ENCODE assay signal across 15 cellular contexts in genomic region chrX:13499736-13500135, GRCh38.
A peak's percentile ranks its signal among the peaks of the same experiment; 100 is the strongest.
DNase-seq lines count a peak whose midpoint lies in the region.
"Had no signal": no experiment of that assay in that cellular context is flagged by ENCODE, and none has a peak within 500 bp of the region (broad histone marks: within the 10 kb centered on the region; RNA-seq: fewer than 3 reads in every experiment).

No MANE protein-coding gene starts in this region.

- no peak overlapping the region for H3K27ac ChIP-seq in caudate nucleus (ENCODE audit: low read depth, low read length)
- H3K27ac ChIP-seq: HL-60 had no signal

- DNase-seq in NCI-H748 (lab: John Stamatoyannopoulos, UW; ENCODE audit: unreplicated experiment) = peak; percentile 19
- DNase-seq in NCI-H748 treated with DMSO at 0.1 percent for 48 hours (lab: John Stamatoyannopoulos, UW) = no peak
- DNase-seq in NCI-H69 (lab: John Stamatoyannopoulos, UW) = peak; percentile 3
- DNase-seq in caudate nucleus (lab: John Stamatoyannopoulos, UW) = peak in 31 of 61 donors; percentile 0 to 78 (median 6)
- DNase-seq in RKO (ENCODE audit: low spot score) = no peak
- DNase-seq in cerebellar nuclear complex (lab: John Stamatoyannopoulos, UW) = no peak
- DNase-seq in cerebellar cortex (ENCODE audit: low spot score) = no peak
- DNase-seq: ACHN; BE2C; C1 segment of cervical spinal cord; Caco-2; CD4-positive, CD25-positive, alpha-beta regulatory T cell; CD8-positive, alpha-beta memory T cell; IMR-90 had no signal

Comparison
In these comparisons a context has a peak if more than half of its experiments do, and no peak if none do; other contexts are left out.
1. DNase-seq: peak in NCI-H748 (single experiment), NCI-H69 (single experiment) and caudate nucleus (31 of 61); none in NCI-H748 treated with DMSO at 0.1 percent for 48 hours (single experiment), RKO (single experiment), cerebellar nuclear complex (0 of 2) and cerebellar cortex (single experiment).